ENCODE assay signal across 17 cellular contexts in genomic region chr12:1281683-1282366, GRCh38.
DNase-seq lines count a peak whose midpoint lies in the region; FAIRE-seq and TF ChIP-seq lines count a peak whose summit lies in the region.
"Had no signal": no experiment of that assay in that cellular context is flagged by ENCODE, and none has a peak within 500 bp of the region (broad histone marks: within the 10 kb centered on the region; RNA-seq: fewer than 3 reads in every experiment).

No MANE protein-coding gene starts in this region.

- H3K4me1 Mint-ChIP-seq in T-helper 2 cell treated with Interferon-gamma antibody and Interleukin-4, amounts not matched to agents 5 μg/mL and 100 μg/mL, for 36 hours (ENCODE audit: low read depth) = peaks cover 9% of the 10 kb centered on the region

- H3K4me3 ChIP-seq in AG04450 (ENCODE audit: low read depth, low read length) = no peak overlapping the region
- H3K4me3 ChIP-seq in keratinocyte (ENCODE audit: control insufficient read depth in 2 of 3, extremely low read depth in 1 of 3, insufficient read depth in 2 of 3, low read depth in 1 of 3, low read length in 3 of 3) = no peak overlapping the region
- H3K4me3 ChIP-seq: A549, body of pancreas had no signal

- H3K9me3 ChIP-seq in AG04450 (ENCODE audit: control insufficient read depth, insufficient read depth, low read length) (no peaks in the 10 kb centered on the region), keratinocyte (ENCODE audit: control insufficient read depth, low read depth, low read length) (no peaks in the 10 kb centered on the region)
- H3K9me3 ChIP-seq: A549, body of pancreas had no signal

- peak; percentile 65 for FAIRE-seq in keratinocyte (lab: Jason Lieb, UNC)
- FAIRE-seq: A549, GM12892 had no signal

- no peaks in the 10 kb centered on the region for H3K27me3 Mint-ChIP-seq in T-helper 2 cell treated with Interferon-gamma antibody and Interleukin-4, amounts not matched to agents 5 μg/mL and 100 μg/mL, for 36 hours (ENCODE audit: low read depth)
- H3K27me3 Mint-ChIP-seq: natural killer cell treated with Interleukin-12 subunit alpha and Interleukin-12 subunit beta and Interleukin-15 and Interleukin-18, amount 100 ng/mL, for 72 hours had no signal

- dilution Hi-C loops in keratinocyte (cut with MboI; ENCODE audit: extremely low pct_ligation_motif_present, low sequenced_read_pairs) = no loop called here

- H3K9me1 ChIP-seq in keratinocyte (ENCODE audit: control insufficient read depth, extremely low read depth, insufficient read depth, low read length) = no peaks in the 10 kb centered on the region

- H3K27ac ChIP-seq in AG04450 (ENCODE audit: low read depth, low read length) = no peak overlapping the region
- H3K27ac ChIP-seq in keratinocyte (ENCODE audit: control insufficient read depth, insufficient read depth, low read length) = no peak overlapping the region
- H3K27ac ChIP-seq: A549, body of pancreas, epithelial cell of prostate had no signal

- no peaks in the 10 kb centered on the region for H4K20me1 ChIP-seq in keratinocyte (ENCODE audit: control insufficient read depth, extremely low read depth, insufficient read depth, low read length)

- POLR2A ChIA-PET in AG04450 (lab: Yijun Ruan, JAX) = no interaction called here

- H3K4me2 ChIP-seq in keratinocyte (ENCODE audit: control insufficient read depth, extremely low read depth, insufficient read depth, low read depth, low read length) = no peak overlapping the region
- H3K4me2 ChIP-seq: A549 had no signal

- H3K36me3 Mint-ChIP-seq in T-helper 2 cell treated with Interferon-gamma antibody and Interleukin-4, amounts not matched to agents 5 μg/mL and 100 μg/mL, for 36 hours (ENCODE audit: low read depth) = no peaks in the 10 kb centered on the region
- H3K36me3 Mint-ChIP-seq: natural killer cell treated with Interleukin-12 subunit alpha and Interleukin-12 subunit beta and Interleukin-15 and Interleukin-18, amount 100 ng/mL, for 72 hours had no signal

- no peak overlapping the region for H3K4me3 Mint-ChIP-seq in T-helper 2 cell treated with Interferon-gamma antibody and Interleukin-4, amounts not matched to agents 5 μg/mL and 100 μg/mL, for 36 hours
- H3K4me3 Mint-ChIP-seq: natural killer cell treated with Interleukin-12 subunit alpha and Interleukin-12 subunit beta and Interleukin-15 and Interleukin-18, amount 100 ng/mL, for 72 hours had no signal

- no peaks in the 10 kb centered on the region for H3K4me1 ChIP-seq in keratinocyte (ENCODE audit: control insufficient read depth, extremely low read depth, insufficient read depth, low read length)
- H3K4me1 ChIP-seq: A549, body of pancreas had no signal

- H3K9me3 Mint-ChIP-seq in T-helper 2 cell treated with Interferon-gamma antibody and Interleukin-4, amounts not matched to agents 5 μg/mL and 100 μg/mL, for 36 hours = no peaks in the 10 kb centered on the region
- H3K9me3 Mint-ChIP-seq: natural killer cell treated with Interleukin-12 subunit alpha and Interleukin-12 subunit beta and Interleukin-15 and Interleukin-18, amount 100 ng/mL, for 72 hours had no signal

- TF ChIP-seq CTCF in AG04450 (IDR thresholded peaks at IDR 0.05; ENCODE audit: low read depth, low read length) (no peak), keratinocyte (optimal IDR thresholded peaks at IDR 0.05 in 1 of 3, IDR thresholded peaks at IDR 0.05 in 1 of 3, conservative IDR thresholded peaks at IDR 0.05 in 1 of 3; ENCODE audit: extremely low read depth in 1 of 3, insufficient read depth in 2 of 3, low read length in 3 of 3) (no peak)

- no peak overlapping the region for H3K27ac Mint-ChIP-seq in T-helper 2 cell treated with Interferon-gamma antibody and Interleukin-4, amounts not matched to agents 5 μg/mL and 100 μg/mL, for 36 hours
- H3K27ac Mint-ChIP-seq: natural killer cell treated with Interleukin-12 subunit alpha and Interleukin-12 subunit beta and Interleukin-15 and Interleukin-18, amount 100 ng/mL, for 72 hours had no signal

- DNase-seq in AG04450 (ENCODE audit: low read depth, low spot score) (peak; percentile 61), M059J (ENCODE audit: low read depth) (peak; percentile 63), dedifferentiated amniotic fluid mesenchymal stem cell (ENCODE audit: extremely low spot score) (peak; percentile 44), keratinocyte (ENCODE audit: low read depth, low spot score) (no peak), COLO668 (lab: John Stamatoyannopoulos, UW; ENCODE audit: unreplicated experiment) (no peak)
- no peak for DNase-seq in T-helper 2 cell treated with Interferon-gamma antibody and Interleukin-4, amounts not matched to agents 5 μg/mL and 100 μg/mL, for 36 hours (ENCODE audit: low spot score)
- no peak for DNase-seq in activated naive CD4-positive, alpha-beta T cell treated with Interleukin-2 at 50 U/mL for 16 hours
- DNase-seq in activated T-cell treated with anti-CD3 and anti-CD28 coated beads, Interleukin-2, amount 50 U/mL, for 1 hour = no peak
- DNase-seq: activated CD8-positive, alpha-beta memory T cell treated with anti-CD3 and anti-CD28 coated beads, Interleukin-2, amount 50 U/mL, for 48 hours; body of pancreas; DMS53; islet precursor cell; NCI-H345 had no signal

- H2AFZ ChIP-seq in keratinocyte (ENCODE audit: control insufficient read depth, low read length) = no peak overlapping the region

- H3K9ac ChIP-seq in keratinocyte (ENCODE audit: control insufficient read depth, extremely low read depth, insufficient read depth, low read length) = no peak overlapping the region

- CTCF ChIA-PET in AG04450 (lab: Charles Lee) = interaction anchor here (2.9 kb wide), 1 partner anchor 164 kb away, joined by 13 read pairs; no protein-coding TSS in a partner anchor

- peaks cover 0 to 2% of the 10 kb centered on the region in 2 experiments for H3K36me3 ChIP-seq in keratinocyte (ENCODE audit: control insufficient read depth in 2 of 2, extremely low read depth in 1 of 2, insufficient read depth in 2 of 2, low read length in 2 of 2)

- H3K27me3 ChIP-seq in AG04450 (ENCODE audit: control insufficient read depth, insufficient read depth, low read length) (no peaks in the 10 kb centered on the region), keratinocyte (ENCODE audit: control insufficient read depth, extremely low read depth, insufficient read depth, low read length) (no peaks in the 10 kb centered on the region)
- H3K27me3 ChIP-seq: body of pancreas had no signal

- H3K79me2 ChIP-seq in keratinocyte (ENCODE audit: control insufficient read depth, insufficient read depth, low read length) = no peaks in the 10 kb centered on the region

Comparison
In these comparisons a context has a peak if more than half of its experiments do, and no peak if none do; other contexts are left out.
1. DNase-seq: peak in AG04450 (single experiment), M059J (single experiment) and dedifferentiated amniotic fluid mesenchymal stem cell (single experiment); none in keratinocyte (single experiment), T-helper 2 cell treated with Interferon-gamma antibody and Interleukin-4, amounts not matched to agents 5 μg/mL and 100 μg/mL, for 36 hours (single experiment), activated naive CD4-positive, alpha-beta T cell treated with Interleukin-2 at 50 U/mL for 16 hours (single experiment), COLO668 (single experiment) and activated T-cell treated with anti-CD3 and anti-CD28 coated beads, Interleukin-2, amount 50 U/mL, for 1 hour (single experiment).